Comparison of ENCODE assay signal across 16 cellular contexts in genomic region chr11:34198523-34198922, GRCh38.
DNase-seq lines count a peak whose midpoint lies in the region; ATAC-seq and TF ChIP-seq lines count a peak whose summit lies in the region.
"Had no signal": no experiment of that assay in that cellular context is flagged by ENCODE, and none has a peak within 500 bp of the region (broad histone marks: within the 10 kb centered on the region; RNA-seq: fewer than 3 reads in every experiment).

No MANE protein-coding gene starts in this region.

- no peaks in the 10 kb centered on the region for H3K27me3 ChIP-seq in psoas muscle (ENCODE audit: insufficient read depth in 3 of 3, low read length in 2 of 3)
- H3K27me3 ChIP-seq: BE2C, cardiac muscle cell had no signal

- H3K4me3 Mint-ChIP-seq in activated CD4-positive, alpha-beta memory T cell treated with anti-CD3 and anti-CD28 coated beads for 36 hours, result no peak overlapping the region
- H3K4me3 Mint-ChIP-seq: dendritic cell treated with granulocyte-macrophage colony-stimulating factor and Interleukin-4, amounts not matched to agents 40 ng/mL and 50 ng/mL, for 4 days; type B pancreatic cell had no signal

- intact Hi-C loops in activated CD4-positive, alpha-beta memory T cell treated with anti-CD3 and anti-CD28 coated beads for 36 hours (cut with micrococcal nuclease), result no loop called here
- intact Hi-C loops in psoas muscle (cut with DNase I), result no loop called here

- no peak overlapping the region for H3K27ac ChIP-seq in psoas muscle
- H3K27ac ChIP-seq: cardiac muscle cell had no signal

- H3K4me1 Mint-ChIP-seq in activated CD4-positive, alpha-beta memory T cell treated with anti-CD3 and anti-CD28 coated beads for 36 hours (ENCODE audit: low read depth), result peaks cover 14% of the 10 kb centered on the region

- no peak overlapping the region for H3K4me3 ChIP-seq in psoas muscle
- H3K4me3 ChIP-seq: cardiac muscle cell, lung had no signal

- WGBS in psoas muscle, 3 donors, result 78 to 87% (median 86%) methylated on average over 6 of the region's 6 CpGs

- POLR2A ChIA-PET in activated CD4-positive, alpha-beta memory T cell treated with anti-CD3 and anti-CD28 coated beads for 36 hours (lab: Charles Lee), result no interaction called here

- H3K9me3 ChIP-seq in psoas muscle, result no peaks in the 10 kb centered on the region
- H3K9me3 ChIP-seq: BE2C had no signal

- H3K4me1 ChIP-seq in psoas muscle, result peaks cover 3% of the 10 kb centered on the region
- H3K4me1 ChIP-seq: BE2C had no signal

- CTCF ChIA-PET in activated CD4-positive, alpha-beta memory T cell treated with anti-CD3 and anti-CD28 coated beads for 36 hours (lab: Charles Lee), result interaction anchor here (1.0 kb wide), 1 partner anchor 24 kb away, joined by 3 read pairs; no protein-coding TSS in a partner anchor

- H3K9me3 Mint-ChIP-seq in activated CD4-positive, alpha-beta memory T cell treated with anti-CD3 and anti-CD28 coated beads for 36 hours, result no peaks in the 10 kb centered on the region
- H3K9me3 Mint-ChIP-seq: dendritic cell treated with granulocyte-macrophage colony-stimulating factor and Interleukin-4, amounts not matched to agents 40 ng/mL and 50 ng/mL, for 4 days; type B pancreatic cell had no signal

- peak; percentile 59 for ATAC-seq in HG03064 (IDR thresholded peaks at IDR 0.05; ENCODE audit: low read depth, unreplicated experiment)
- ATAC-seq in omental fat pad (ENCODE audit: low FRiP score), result no peak
- ATAC-seq in psoas muscle, result no peak

- H3K36me3 ChIP-seq in psoas muscle (ENCODE audit: insufficient read depth in 1 of 2, low read depth in 1 of 2), result peaks cover 0 to 11% of the 10 kb centered on the region in 2 donors
- H3K36me3 ChIP-seq: BE2C had no signal

- peak; percentile 13 for DNase-seq in EH (ENCODE audit: low read depth)
- peak; percentile 25 for DNase-seq in activated CD4-positive, alpha-beta memory T cell treated with anti-CD3 and anti-CD28 coated beads for 36 hours
- peak; percentile 57 for DNase-seq in kidney tubule cell (ENCODE audit: low spot score)
- no peak for DNase-seq in omental fat pad (ENCODE audit: low spot score)
- no peak for DNase-seq in DMS153 (lab: John Stamatoyannopoulos, UW)
- DNase-seq in psoas muscle, result no peak
- DNase-seq: BE2C; NCI-H1436; OCI-M1; SHP77 treated with DMSO at 0.1 percent for 48 hours; stimulated activated CD4-positive, alpha-beta T cell treated with anti-CD3 and anti-CD28 coated beads, Interleukin-4, amount 100 ng/mL, for 24 hours had no signal

- H3K36me3 Mint-ChIP-seq in activated CD4-positive, alpha-beta memory T cell treated with anti-CD3 and anti-CD28 coated beads for 36 hours, result no peaks in the 10 kb centered on the region

- H3K27me3 Mint-ChIP-seq in activated CD4-positive, alpha-beta memory T cell treated with anti-CD3 and anti-CD28 coated beads for 36 hours, result peaks cover 3% of the 10 kb centered on the region
- H3K27me3 Mint-ChIP-seq: dendritic cell treated with granulocyte-macrophage colony-stimulating factor and Interleukin-4, amounts not matched to agents 40 ng/mL and 50 ng/mL, for 4 days; type B pancreatic cell had no signal

- TF ChIP-seq CTCF in omental fat pad (IDR thresholded peaks at IDR 0.05) (no peak), psoas muscle (IDR thresholded peaks at IDR 0.05) (no peak)

- no peak overlapping the region for H3K27ac Mint-ChIP-seq in activated CD4-positive, alpha-beta memory T cell treated with anti-CD3 and anti-CD28 coated beads for 36 hours
- H3K27ac Mint-ChIP-seq: dendritic cell treated with granulocyte-macrophage colony-stimulating factor and Interleukin-4, amounts not matched to agents 40 ng/mL and 50 ng/mL, for 4 days had no signal

Comparison
In these comparisons a context has a peak if more than half of its experiments do, and no peak if none do; other contexts are left out.
1. DNase-seq: peak in EH (single experiment), activated CD4-positive, alpha-beta memory T cell treated with anti-CD3 and anti-CD28 coated beads for 36 hours (single experiment) and kidney tubule cell (single experiment); none in omental fat pad (single experiment), DMS153 (single experiment) and psoas muscle (0 of 2).